Comparison of ENCODE assay signal across 2 cellular contexts in the genomic region with DNA sequence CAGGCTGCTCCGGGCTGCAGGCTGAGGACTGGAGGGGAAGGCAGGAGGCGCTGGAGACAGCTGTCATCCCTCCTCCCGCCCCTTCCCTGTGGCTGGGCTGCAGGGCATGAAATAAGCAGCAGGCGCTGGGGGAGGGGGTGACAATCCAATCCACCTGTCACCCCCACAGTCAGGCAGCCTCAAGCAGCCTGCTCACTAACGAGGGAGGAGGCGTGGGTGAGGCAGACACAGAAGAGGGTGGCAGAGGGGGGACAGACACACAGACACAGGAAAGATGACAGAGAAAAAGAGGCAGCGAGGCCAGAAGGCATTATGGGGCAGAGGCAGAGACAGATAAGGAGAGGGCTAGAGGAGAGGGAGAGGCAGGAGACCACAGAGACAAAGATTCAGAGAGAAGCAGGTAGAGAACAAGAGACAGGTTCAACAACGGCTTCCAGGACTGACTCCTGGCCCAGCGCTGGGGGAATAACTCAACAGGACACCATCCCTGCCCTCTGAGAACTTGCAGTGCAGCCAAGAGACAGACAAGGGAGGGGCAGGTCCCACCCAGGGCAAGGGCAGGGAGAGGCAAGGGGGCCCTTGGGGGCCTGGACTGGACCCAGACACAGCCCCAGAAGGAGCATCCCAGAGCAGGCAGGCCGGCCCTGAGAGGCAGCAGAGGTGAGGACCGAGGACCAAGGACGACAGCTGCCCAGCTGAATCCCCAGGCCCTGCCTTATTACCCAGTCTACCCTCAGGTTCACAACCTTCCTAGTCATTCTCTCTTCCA.
TF ChIP-seq lines count a peak whose summit lies in the region.

No MANE protein-coding gene starts in this region.

TF ChIP-seq in A549, 52 proteins besides CTCF, POLR2A, EP300 and RAD21:
- TF ChIP-seq RARB (CRISPR knock-in tag; IDR thresholded peaks at IDR 0.05), result no peak
- no peak for TF ChIP-seq RFX5 (IDR thresholded peaks at IDR 0.05)
- TF ChIP-seq CEBPB (IDR thresholded peaks at IDR 0.05), result no peak
- TF ChIP-seq CBX2 (IDR thresholded peaks at IDR 0.05; ENCODE audit: borderline replicate concordance, low read depth), result no peak
- no peak for TF ChIP-seq HOXA7 (CRISPR knock-in tag; IDR thresholded peaks at IDR 0.05)
- no peak for TF ChIP-seq ZC3H11A (IDR thresholded peaks at IDR 0.05)
- TF ChIP-seq GATA3 (IDR thresholded peaks at IDR 0.05; ENCODE audit: borderline replicate concordance), result no peak
- no peak for TF ChIP-seq JUNB (IDR thresholded peaks at IDR 0.05)
- TF ChIP-seq NFE2L2 (conservative IDR thresholded peaks at IDR 0.05; ENCODE audit: low read length), result no peak
- no peak for TF ChIP-seq JUN (IDR thresholded peaks at IDR 0.05)
- no peak for TF ChIP-seq HEYL (CRISPR knock-in tag; IDR thresholded peaks at IDR 0.05)
- TF ChIP-seq KDM1A (IDR thresholded peaks at IDR 0.05; ENCODE audit: low read depth), result no peak
- TF ChIP-seq, protein P1, sequence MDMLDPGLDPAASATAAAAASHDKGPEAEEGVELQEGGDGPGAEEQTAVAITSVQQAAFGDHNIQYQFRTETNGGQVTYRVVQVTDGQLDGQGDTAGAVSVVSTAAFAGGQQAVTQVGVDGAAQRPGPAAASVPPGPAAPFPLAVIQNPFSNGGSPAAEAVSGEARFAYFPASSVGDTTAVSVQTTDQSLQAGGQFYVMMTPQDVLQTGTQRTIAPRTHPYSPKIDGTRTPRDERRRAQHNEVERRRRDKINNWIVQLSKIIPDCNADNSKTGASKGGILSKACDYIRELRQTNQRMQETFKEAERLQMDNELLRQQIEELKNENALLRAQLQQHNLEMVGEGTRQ (IDR thresholded peaks at IDR 0.05), result no peak
- no peak for TF ChIP-seq NR3C1 (IDR thresholded peaks at IDR 0.05)
- TF ChIP-seq MAZ (IDR thresholded peaks at IDR 0.05; ENCODE audit: borderline replicate concordance, low read depth, low read length), result no peak
- TF ChIP-seq ZFP36 (IDR thresholded peaks at IDR 0.05; ENCODE audit: borderline replicate concordance, partially characterized antibody), result no peak

TF ChIP-seq in K562, 482 proteins besides CTCF, POLR2A, EP300 and RAD21 (continued from another document and continues in another):
- peak; percentile 47; the same call in 1 of the 2 replicates for TF ChIP-seq SMARCE1 (IDR thresholded peaks at IDR 0.05)
- no peak for TF ChIP-seq BRF1 (IDR thresholded peaks at IDR 0.05; ENCODE audit: borderline replicate concordance, extremely low read depth, insufficient read length)
- TF ChIP-seq, protein P2, sequence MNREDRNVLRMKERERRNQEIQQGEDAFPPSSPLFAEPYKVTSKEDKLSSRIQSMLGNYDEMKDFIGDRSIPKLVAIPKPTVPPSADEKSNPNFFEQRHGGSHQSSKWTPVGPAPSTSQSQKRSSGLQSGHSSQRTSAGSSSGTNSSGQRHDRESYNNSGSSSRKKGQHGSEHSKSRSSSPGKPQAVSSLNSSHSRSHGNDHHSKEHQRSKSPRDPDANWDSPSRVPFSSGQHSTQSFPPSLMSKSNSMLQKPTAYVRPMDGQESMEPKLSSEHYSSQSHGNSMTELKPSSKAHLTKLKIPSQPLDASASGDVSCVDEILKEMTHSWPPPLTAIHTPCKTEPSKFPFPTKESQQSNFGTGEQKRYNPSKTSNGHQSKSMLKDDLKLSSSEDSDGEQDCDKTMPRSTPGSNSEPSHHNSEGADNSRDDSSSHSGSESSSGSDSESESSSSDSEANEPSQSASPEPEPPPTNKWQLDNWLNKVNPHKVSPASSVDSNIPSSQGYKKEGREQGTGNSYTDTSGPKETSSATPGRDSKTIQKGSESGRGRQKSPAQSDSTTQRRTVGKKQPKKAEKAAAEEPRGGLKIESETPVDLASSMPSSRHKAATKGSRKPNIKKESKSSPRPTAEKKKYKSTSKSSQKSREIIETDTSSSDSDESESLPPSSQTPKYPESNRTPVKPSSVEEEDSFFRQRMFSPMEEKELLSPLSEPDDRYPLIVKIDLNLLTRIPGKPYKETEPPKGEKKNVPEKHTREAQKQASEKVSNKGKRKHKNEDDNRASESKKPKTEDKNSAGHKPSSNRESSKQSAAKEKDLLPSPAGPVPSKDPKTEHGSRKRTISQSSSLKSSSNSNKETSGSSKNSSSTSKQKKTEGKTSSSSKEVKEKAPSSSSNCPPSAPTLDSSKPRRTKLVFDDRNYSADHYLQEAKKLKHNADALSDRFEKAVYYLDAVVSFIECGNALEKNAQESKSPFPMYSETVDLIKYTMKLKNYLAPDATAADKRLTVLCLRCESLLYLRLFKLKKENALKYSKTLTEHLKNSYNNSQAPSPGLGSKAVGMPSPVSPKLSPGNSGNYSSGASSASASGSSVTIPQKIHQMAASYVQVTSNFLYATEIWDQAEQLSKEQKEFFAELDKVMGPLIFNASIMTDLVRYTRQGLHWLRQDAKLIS (CRISPR knock-in tag; IDR thresholded peaks at IDR 0.05), result 0 out of 2 replicates have a peak, but pooled peaks have one; percentile 35
- TF ChIP-seq, protein P3, sequence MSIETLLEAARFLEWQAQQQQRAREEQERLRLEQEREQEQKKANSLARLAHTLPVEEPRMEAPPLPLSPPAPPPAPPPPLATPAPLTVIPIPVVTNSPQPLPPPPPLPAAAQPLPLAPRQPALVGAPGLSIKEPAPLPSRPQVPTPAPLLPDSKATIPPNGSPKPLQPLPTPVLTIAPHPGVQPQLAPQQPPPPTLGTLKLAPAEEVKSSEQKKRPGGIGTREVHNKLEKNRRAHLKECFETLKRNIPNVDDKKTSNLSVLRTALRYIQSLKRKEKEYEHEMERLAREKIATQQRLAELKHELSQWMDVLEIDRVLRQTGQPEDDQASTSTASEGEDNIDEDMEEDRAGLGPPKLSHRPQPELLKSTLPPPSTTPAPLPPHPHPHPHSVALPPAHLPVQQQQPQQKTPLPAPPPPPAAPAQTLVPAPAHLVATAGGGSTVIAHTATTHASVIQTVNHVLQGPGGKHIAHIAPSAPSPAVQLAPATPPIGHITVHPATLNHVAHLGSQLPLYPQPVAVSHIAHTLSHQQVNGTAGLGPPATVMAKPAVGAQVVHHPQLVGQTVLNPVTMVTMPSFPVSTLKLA (conservative IDR thresholded peaks at IDR 0.05), result peak in 1 of 2 experiments; percentile 44; a peak in 1 of 4 replicates
- TF ChIP-seq ZC3H11A (IDR thresholded peaks at IDR 0.05; ENCODE audit: low read depth, low read length), result no peak
- no peak for TF ChIP-seq ZNF668 (CRISPR knock-in tag; IDR thresholded peaks at IDR 0.05)
- no peak for TF ChIP-seq ZNF57 (CRISPR knock-in tag; IDR thresholded peaks at IDR 0.05)
- peak; percentile 41; the same call in 1 of the 2 replicates for TF ChIP-seq SMARCA4 (IDR thresholded peaks at IDR 0.05)
- TF ChIP-seq, protein P4, sequence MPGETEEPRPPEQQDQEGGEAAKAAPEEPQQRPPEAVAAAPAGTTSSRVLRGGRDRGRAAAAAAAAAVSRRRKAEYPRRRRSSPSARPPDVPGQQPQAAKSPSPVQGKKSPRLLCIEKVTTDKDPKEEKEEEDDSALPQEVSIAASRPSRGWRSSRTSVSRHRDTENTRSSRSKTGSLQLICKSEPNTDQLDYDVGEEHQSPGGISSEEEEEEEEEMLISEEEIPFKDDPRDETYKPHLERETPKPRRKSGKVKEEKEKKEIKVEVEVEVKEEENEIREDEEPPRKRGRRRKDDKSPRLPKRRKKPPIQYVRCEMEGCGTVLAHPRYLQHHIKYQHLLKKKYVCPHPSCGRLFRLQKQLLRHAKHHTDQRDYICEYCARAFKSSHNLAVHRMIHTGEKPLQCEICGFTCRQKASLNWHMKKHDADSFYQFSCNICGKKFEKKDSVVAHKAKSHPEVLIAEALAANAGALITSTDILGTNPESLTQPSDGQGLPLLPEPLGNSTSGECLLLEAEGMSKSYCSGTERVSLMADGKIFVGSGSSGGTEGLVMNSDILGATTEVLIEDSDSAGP (CRISPR knock-in tag; IDR thresholded peaks at IDR 0.05), result no peak
- TF ChIP-seq HDAC2 (IDR thresholded peaks at IDR 0.05), result peak; percentile 52; the same call in 1 of the 2 replicates
- no peak for TF ChIP-seq RBM34 (IDR thresholded peaks at IDR 0.05; ENCODE audit: borderline replicate concordance, insufficient read depth, low read length)
- no peak for TF ChIP-seq XRCC3 (IDR thresholded peaks at IDR 0.05)
- no peak for TF ChIP-seq PRPF4 (IDR thresholded peaks at IDR 0.05; ENCODE audit: insufficient read depth, low read depth, low read length, poor library complexity, severe bottlenecking)
- TF ChIP-seq RFX7 (CRISPR knock-in tag; IDR thresholded peaks at IDR 0.05), result no peak
- TF ChIP-seq, protein P5, sequence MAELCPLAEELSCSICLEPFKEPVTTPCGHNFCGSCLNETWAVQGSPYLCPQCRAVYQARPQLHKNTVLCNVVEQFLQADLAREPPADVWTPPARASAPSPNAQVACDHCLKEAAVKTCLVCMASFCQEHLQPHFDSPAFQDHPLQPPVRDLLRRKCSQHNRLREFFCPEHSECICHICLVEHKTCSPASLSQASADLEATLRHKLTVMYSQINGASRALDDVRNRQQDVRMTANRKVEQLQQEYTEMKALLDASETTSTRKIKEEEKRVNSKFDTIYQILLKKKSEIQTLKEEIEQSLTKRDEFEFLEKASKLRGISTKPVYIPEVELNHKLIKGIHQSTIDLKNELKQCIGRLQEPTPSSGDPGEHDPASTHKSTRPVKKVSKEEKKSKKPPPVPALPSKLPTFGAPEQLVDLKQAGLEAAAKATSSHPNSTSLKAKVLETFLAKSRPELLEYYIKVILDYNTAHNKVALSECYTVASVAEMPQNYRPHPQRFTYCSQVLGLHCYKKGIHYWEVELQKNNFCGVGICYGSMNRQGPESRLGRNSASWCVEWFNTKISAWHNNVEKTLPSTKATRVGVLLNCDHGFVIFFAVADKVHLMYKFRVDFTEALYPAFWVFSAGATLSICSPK (IDR thresholded peaks at IDR 0.05; ENCODE audit: borderline replicate concordance), result 0 out of 2 replicates have a peak, but pooled peaks have one; percentile 15
- no peak for TF ChIP-seq MYNN (IDR thresholded peaks at IDR 0.05)
- no peak for TF ChIP-seq MYNN (CRISPR knock-in tag; IDR thresholded peaks at IDR 0.05)
- no peak for TF ChIP-seq POLR2H (tag; IDR thresholded peaks at IDR 0.05; ENCODE audit: low read depth)
- no peak for TF ChIP-seq ESRRA (IDR thresholded peaks at IDR 0.05; ENCODE audit: borderline replicate concordance, low read depth)
- TF ChIP-seq ZNF324 (CRISPR knock-in tag; IDR thresholded peaks at IDR 0.05), result no peak
- TF ChIP-seq CBX2 (IDR thresholded peaks at IDR 0.05; ENCODE audit: insufficient read depth, low read length, poor library complexity, severe bottlenecking), result no peak
- TF ChIP-seq CREB1 (IDR thresholded peaks at IDR 0.05), result no peak
- TF ChIP-seq CREB1 (CRISPR knock-in tag; IDR thresholded peaks at IDR 0.05), result 0 out of 2 replicates have a peak, but pooled peaks have one; percentile 36
- TF ChIP-seq, protein P6, sequence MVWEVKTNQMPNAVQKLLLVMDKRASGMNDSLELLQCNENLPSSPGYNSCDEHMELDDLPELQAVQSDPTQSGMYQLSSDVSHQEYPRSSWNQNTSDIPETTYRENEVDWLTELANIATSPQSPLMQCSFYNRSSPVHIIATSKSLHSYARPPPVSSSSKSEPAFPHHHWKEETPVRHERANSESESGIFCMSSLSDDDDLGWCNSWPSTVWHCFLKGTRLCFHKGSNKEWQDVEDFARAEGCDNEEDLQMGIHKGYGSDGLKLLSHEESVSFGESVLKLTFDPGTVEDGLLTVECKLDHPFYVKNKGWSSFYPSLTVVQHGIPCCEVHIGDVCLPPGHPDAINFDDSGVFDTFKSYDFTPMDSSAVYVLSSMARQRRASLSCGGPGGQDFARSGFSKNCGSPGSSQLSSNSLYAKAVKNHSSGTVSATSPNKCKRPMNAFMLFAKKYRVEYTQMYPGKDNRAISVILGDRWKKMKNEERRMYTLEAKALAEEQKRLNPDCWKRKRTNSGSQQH (CRISPR knock-in tag; IDR thresholded peaks at IDR 0.05), result 0 out of 2 replicates have a peak, but pooled peaks have one; percentile 23
- TF ChIP-seq RBBP5 (IDR thresholded peaks at IDR 0.05; ENCODE audit: borderline replicate concordance, insufficient read depth, low read length, poor library complexity, severe bottlenecking), result no peak
- peak; percentile 45 for TF ChIP-seq SAP30 (IDR thresholded peaks at IDR 0.05; ENCODE audit: borderline replicate concordance, insufficient read depth, low read depth, low read length, poor library complexity, severe bottlenecking)
- no peak for TF ChIP-seq NUFIP1 (IDR thresholded peaks at IDR 0.05; ENCODE audit: partially characterized antibody)
- TF ChIP-seq, protein P7, sequence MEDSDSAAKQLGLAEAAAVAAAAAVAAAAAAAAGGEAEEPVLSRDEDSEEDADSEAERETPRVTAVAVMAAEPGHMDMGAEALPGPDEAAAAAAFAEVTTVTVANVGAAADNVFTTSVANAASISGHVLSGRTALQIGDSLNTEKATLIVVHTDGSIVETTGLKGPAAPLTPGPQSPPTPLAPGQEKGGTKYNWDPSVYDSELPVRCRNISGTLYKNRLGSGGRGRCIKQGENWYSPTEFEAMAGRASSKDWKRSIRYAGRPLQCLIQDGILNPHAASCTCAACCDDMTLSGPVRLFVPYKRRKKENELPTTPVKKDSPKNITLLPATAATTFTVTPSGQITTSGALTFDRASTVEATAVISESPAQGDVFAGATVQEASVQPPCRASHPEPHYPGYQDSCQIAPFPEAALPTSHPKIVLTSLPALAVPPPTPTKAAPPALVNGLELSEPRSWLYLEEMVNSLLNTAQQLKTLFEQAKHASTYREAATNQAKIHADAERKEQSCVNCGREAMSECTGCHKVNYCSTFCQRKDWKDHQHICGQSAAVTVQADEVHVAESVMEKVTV (CRISPR knock-in tag; IDR thresholded peaks at IDR 0.05), result no peak
- TF ChIP-seq ZNF184 (CRISPR knock-in tag; IDR thresholded peaks at IDR 0.05), result no peak
- TF ChIP-seq, protein P8, sequence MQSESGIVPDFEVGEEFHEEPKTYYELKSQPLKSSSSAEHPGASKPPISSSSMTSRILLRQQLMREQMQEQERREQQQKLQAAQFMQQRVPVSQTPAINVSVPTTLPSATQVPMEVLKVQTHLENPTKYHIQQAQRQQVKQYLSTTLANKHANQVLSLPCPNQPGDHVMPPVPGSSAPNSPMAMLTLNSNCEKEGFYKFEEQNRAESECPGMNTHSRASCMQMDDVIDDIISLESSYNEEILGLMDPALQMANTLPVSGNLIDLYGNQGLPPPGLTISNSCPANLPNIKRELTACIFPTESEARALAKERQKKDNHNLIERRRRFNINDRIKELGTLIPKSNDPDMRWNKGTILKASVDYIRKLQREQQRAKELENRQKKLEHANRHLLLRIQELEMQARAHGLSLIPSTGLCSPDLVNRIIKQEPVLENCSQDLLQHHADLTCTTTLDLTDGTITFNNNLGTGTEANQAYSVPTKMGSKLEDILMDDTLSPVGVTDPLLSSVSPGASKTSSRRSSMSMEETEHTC (IDR thresholded peaks at IDR 0.05), result no peak
- no peak for TF ChIP-seq PHB (CRISPR knock-in tag; IDR thresholded peaks at IDR 0.05)
- no peak for TF ChIP-seq FOXA3 (CRISPR knock-in tag; conservative IDR thresholded peaks at IDR 0.05 in 1 of 2, IDR thresholded peaks at IDR 0.05 in 1 of 2)
- peak; percentile 15 for TF ChIP-seq MEIS2 (IDR thresholded peaks at IDR 0.05; ENCODE audit: partially characterized antibody)
- TF ChIP-seq, protein P9, sequence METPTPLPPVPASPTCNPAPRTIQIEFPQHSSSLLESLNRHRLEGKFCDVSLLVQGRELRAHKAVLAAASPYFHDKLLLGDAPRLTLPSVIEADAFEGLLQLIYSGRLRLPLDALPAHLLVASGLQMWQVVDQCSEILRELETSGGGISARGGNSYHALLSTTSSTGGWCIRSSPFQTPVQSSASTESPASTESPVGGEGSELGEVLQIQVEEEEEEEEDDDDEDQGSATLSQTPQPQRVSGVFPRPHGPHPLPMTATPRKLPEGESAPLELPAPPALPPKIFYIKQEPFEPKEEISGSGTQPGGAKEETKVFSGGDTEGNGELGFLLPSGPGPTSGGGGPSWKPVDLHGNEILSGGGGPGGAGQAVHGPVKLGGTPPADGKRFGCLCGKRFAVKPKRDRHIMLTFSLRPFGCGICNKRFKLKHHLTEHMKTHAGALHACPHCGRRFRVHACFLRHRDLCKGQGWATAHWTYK (CRISPR knock-in tag; IDR thresholded peaks at IDR 0.05), result no peak
